ENCODE assay signal across 23 cellular contexts in genomic region chr14:99522025-99522401, GRCh38. TPM values are rescaled to one million over a fixed set of nuclear protein-coding genes. Genes with fewer than 3 reads are reported as not detected.
A peak's percentile ranks its signal among the peaks of the same experiment; 100 is the strongest.
DNase-seq lines count a peak whose midpoint lies in the region; ATAC-seq and TF ChIP-seq lines count a peak whose summit lies in the region.
"Had no signal": no experiment of that assay in that cellular context is flagged by ENCODE, and none has a peak within 500 bp of the region (broad histone marks: within the 10 kb centered on the region; RNA-seq: fewer than 3 reads in every experiment).

No MANE protein-coding gene starts in this region.

- no peaks in the 10 kb centered on the region for H3K27me3 ChIP-seq in right lobe of liver
- no peaks in the 10 kb centered on the region for H3K27me3 ChIP-seq in sigmoid colon
- H3K27me3 ChIP-seq: upper lobe of left lung had no signal

- CTCF ChIA-PET in WTC11 (lab: Charles Lee) = interaction anchor here (0.8 to 2.5 kb wide), 4 partner anchors 9 to 106 kb away, joined by 3 to 7 read pairs (median 3); no protein-coding TSS in a partner anchor

- DNase-seq in HFFc6 (no peak), WTC11 (ENCODE audit: low spot score) (peak; percentile 9), right lobe of liver (peak in 2 of 3 donors; percentile 16 to 45), sigmoid colon (peak; percentile 61)
- no peak for DNase-seq in NK-92 treated with Interleukin-12 subunit alpha and Interleukin-12 subunit beta, amount 100 ng/mL, for 24 hours (lab: John Stamatoyannopoulos, UW)
- no peak for DNase-seq in effector CD8-positive, alpha-beta T cell (lab: John Stamatoyannopoulos, UW)
- DNase-seq: activated CD4-positive, alpha-beta T cell treated with anti-CD3 and anti-CD28 coated beads for 36 hours; activated naive CD8-positive, alpha-beta T cell treated with anti-CD3 and anti-CD28 coated beads for 36 hours; H7; Karpas-422; mammary epithelial cell; NCI-H1048; NCI-H2029 treated with DMSO at 0.1 percent for 48 hours; RPMI8226; stimulated activated CD4-positive, alpha-beta T cell treated with anti-CD3 and anti-CD28 coated beads, Interleukin-4, amount 100 ng/mL, for 24 hours; upper lobe of left lung had no signal

- POLR2A ChIA-PET in WTC11 (lab: Charles Lee) = no interaction called here

- H3K4me1 ChIP-seq in right lobe of liver (peaks cover 0 to 3% (median 0%) of the 10 kb centered on the region in 4 donors), sigmoid colon (peaks cover 0 to 77% (median 72%) of the 10 kb centered on the region in 4 donors)

- H3K4me3 Mint-ChIP-seq in HFFc6 (no peak overlapping the region), WTC11 (no peak overlapping the region)
- H3K4me3 Mint-ChIP-seq: activated CD4-positive, alpha-beta T cell treated with anti-CD3 and anti-CD28 coated beads for 36 hours; activated naive CD8-positive, alpha-beta T cell treated with anti-CD3 and anti-CD28 coated beads for 36 hours; activated T-helper 17 cell treated with anti-CD3 and anti-CD28 coated beads, Interleukin-2, amount 50 U/mL, for 72 hours; stimulated activated naive CD8-positive, alpha-beta T cell treated with anti-CD3 and anti-CD28 coated beads, Interleukin-15, Interleukin-2, amounts not matched to agents 100 ng/mL and 50 ng/mL, for 24 hours had no signal

- TF ChIP-seq CTCF in HFFc6 (IDR thresholded peaks at IDR 0.05) = no peak
- TF ChIP-seq CTCF in WTC11 (IDR thresholded peaks at IDR 0.05) = no peak
- no peak for TF ChIP-seq CTCF in right lobe of liver (IDR thresholded peaks at IDR 0.05)
- no peak for TF ChIP-seq CTCF in sigmoid colon (IDR thresholded peaks at IDR 0.05)

- ATAC-seq in WTC11 (no peak), right lobe of liver (no peak), GM19463 (IDR thresholded peaks at IDR 0.05; ENCODE audit: unreplicated experiment) (no peak), HG02852 (IDR thresholded peaks at IDR 0.05; ENCODE audit: unreplicated experiment) (no peak)
- ATAC-seq: activated CD4-positive, alpha-beta T cell treated with anti-CD3 and anti-CD28 coated beads for 36 hours; activated T-helper 17 cell treated with anti-CD3 and anti-CD28 coated beads, Interleukin-2, amount 50 U/mL, for 72 hours; GM12878 had no signal

- TF ChIP-seq POLR2A in right lobe of liver (IDR thresholded peaks at IDR 0.05) = no peak
- TF ChIP-seq POLR2A in sigmoid colon (IDR thresholded peaks at IDR 0.05) = no peak

- no peaks in the 10 kb centered on the region for H3K9me3 Mint-ChIP-seq in HFFc6
- H3K9me3 Mint-ChIP-seq in WTC11 = no peaks in the 10 kb centered on the region
- H3K9me3 Mint-ChIP-seq: activated naive CD8-positive, alpha-beta T cell treated with anti-CD3 and anti-CD28 coated beads for 36 hours; activated T-helper 17 cell treated with anti-CD3 and anti-CD28 coated beads, Interleukin-2, amount 50 U/mL, for 72 hours; stimulated activated naive CD8-positive, alpha-beta T cell treated with anti-CD3 and anti-CD28 coated beads, Interleukin-15, Interleukin-2, amounts not matched to agents 100 ng/mL and 50 ng/mL, for 24 hours had no signal

- intact Hi-C loops in right lobe of liver (cut with DNase I) (no loop called here), sigmoid colon (cut with DNase I) (loop anchor here (5.0 kb wide), 1 partner anchor 40 kb away; no protein-coding TSS in a partner anchor)

- H3K9me3 ChIP-seq in right lobe of liver = no peaks in the 10 kb centered on the region
- no peaks in the 10 kb centered on the region for H3K9me3 ChIP-seq in sigmoid colon
- H3K9me3 ChIP-seq: upper lobe of left lung had no signal

- H3K4me1 Mint-ChIP-seq in HFFc6 (ENCODE audit: low read depth) (peaks cover 37% of the 10 kb centered on the region), WTC11 (peaks cover 38% of the 10 kb centered on the region)

- 92% methylated on average over 4 of the region's 18 CpGs for WGBS in right lobe of liver (ENCODE audit: insufficient coverage, low coverage, low lambda C conversion rate, missing lambda C conversion rate)
- WGBS in sigmoid colon, 2 donors = 83 to 93% methylated on average over 18 of the region's 18 CpGs

- H3K4me3 ChIP-seq in right lobe of liver (no peak overlapping the region), sigmoid colon (no peak overlapping the region)
- H3K4me3 ChIP-seq: GM12878, skin epidermis, upper lobe of left lung had no signal

- H3K27ac Mint-ChIP-seq in HFFc6 = peak overlapping the region; percentile 73
- H3K27ac Mint-ChIP-seq in WTC11 = peak overlapping the region; percentile 65; the same call in 1 of the 2 replicates
- H3K27ac Mint-ChIP-seq: activated CD4-positive, alpha-beta T cell treated with anti-CD3 and anti-CD28 coated beads for 36 hours; activated naive CD8-positive, alpha-beta T cell treated with anti-CD3 and anti-CD28 coated beads for 36 hours; activated T-helper 17 cell treated with anti-CD3 and anti-CD28 coated beads, Interleukin-2, amount 50 U/mL, for 72 hours; stimulated activated naive CD8-positive, alpha-beta T cell treated with anti-CD3 and anti-CD28 coated beads, Interleukin-15, Interleukin-2, amounts not matched to agents 100 ng/mL and 50 ng/mL, for 24 hours had no signal

- H3K27ac ChIP-seq in right lobe of liver = no peak overlapping the region
- peak overlapping the region; percentile 82 to 90 (median 84) for H3K27ac ChIP-seq in sigmoid colon
- H3K27ac ChIP-seq: parathyroid adenoma, skin epidermis, upper lobe of left lung had no signal

- no peaks in the 10 kb centered on the region for H3K36me3 ChIP-seq in right lobe of liver
- H3K36me3 ChIP-seq in sigmoid colon = no peaks in the 10 kb centered on the region
- H3K36me3 ChIP-seq: upper lobe of left lung had no signal

- peaks cover 5% of the 10 kb centered on the region; the same call in 1 of the 2 replicates for H3K36me3 Mint-ChIP-seq in HFFc6 (ENCODE audit: low read depth)
- H3K36me3 Mint-ChIP-seq in WTC11 = no peaks in the 10 kb centered on the region
- H3K36me3 Mint-ChIP-seq: activated naive CD8-positive, alpha-beta T cell treated with anti-CD3 and anti-CD28 coated beads for 36 hours had no signal

- H3K27me3 Mint-ChIP-seq in HFFc6 (ENCODE audit: insufficient read depth) = no peaks in the 10 kb centered on the region; the same call in 1 of the 2 replicates
- no peaks in the 10 kb centered on the region for H3K27me3 Mint-ChIP-seq in WTC11 (ENCODE audit: low read depth)
- H3K27me3 Mint-ChIP-seq: activated CD4-positive, alpha-beta T cell treated with anti-CD3 and anti-CD28 coated beads for 36 hours; activated naive CD8-positive, alpha-beta T cell treated with anti-CD3 and anti-CD28 coated beads for 36 hours; activated T-helper 17 cell treated with anti-CD3 and anti-CD28 coated beads, Interleukin-2, amount 50 U/mL, for 72 hours; stimulated activated naive CD8-positive, alpha-beta T cell treated with anti-CD3 and anti-CD28 coated beads, Interleukin-15, Interleukin-2, amounts not matched to agents 100 ng/mL and 50 ng/mL, for 24 hours had no signal

- TF ChIP-seq EP300 in sigmoid colon (IDR thresholded peaks at IDR 0.05) = no peak

TF ChIP-seq in WTC11, 78 proteins besides CTCF, POLR2A, EP300 and RAD21 (continues in another document):
- TF ChIP-seq AFF4 (CRISPR knock-in tag; IDR thresholded peaks at IDR 0.05; ENCODE audit: borderline replicate concordance) (no peak), USF2 (CRISPR knock-in tag; IDR thresholded peaks at IDR 0.05) (no peak), ZNF416 (CRISPR knock-in tag; IDR thresholded peaks at IDR 0.05) (no peak), GRHL2 (CRISPR knock-in tag; IDR thresholded peaks at IDR 0.05; ENCODE audit: insufficient replicate concordance, severe bottlenecking) (no peak)

RNA-seq across cellular contexts. Expression of gene CCNK, which starts 40.8 kb away (rescaled TPM):
- total RNA-seq in HFFc6 (2021; fragmentation: NEBNext Ultra II Directional; extraction: Animal tissue kit (Norgen Biotek cat#: 25700)) = 10 to 100 TPM; 74.9 to 93.1 (median 86.4) TPM
- total RNA-seq in WTC11 (2021) (70.1 to 84.7 TPM (median 70.3 TPM) in 3 replicates), right lobe of liver (10 to 100 TPM; 11.8 to 23.4 (median 15.4) TPM), sigmoid colon (10 to 100 TPM; 13.2 to 20.5 (median 18.4) TPM)
- 10 to 100 TPM; 14.4 to 25.9 (median 17.6) TPM for polyA plus RNA-seq in sigmoid colon

RNA-seq across cellular contexts. Expression of gene SETD3, which starts 41.4 kb away (rescaled TPM):
- 10 to 100 TPM; 42.1 to 53.9 (median 47.0) TPM for total RNA-seq in HFFc6 (2021; fragmentation: NEBNext Ultra II Directional; extraction: Animal tissue kit (Norgen Biotek cat#: 25700))
- total RNA-seq in WTC11 (2021) = 46.9 to 53.1 TPM (median 49.3 TPM) in 3 replicates
- total RNA-seq in right lobe of liver = 10 to 100 TPM; 24.7 to 42.0 (median 28.8) TPM
- total RNA-seq in sigmoid colon = 100 to 1,000 TPM; 130 to 164 (median 152) TPM
- polyA plus RNA-seq in sigmoid colon = 10 to 100 TPM; 34.6 to 54.7 (median 53.6) TPM

Comparison
In these comparisons a context has a peak if more than half of its experiments do, and no peak if none do; other contexts are left out.
1. DNase-seq: peak in WTC11 (single experiment), right lobe of liver (2 of 3) and sigmoid colon (single experiment); none in HFFc6 (single experiment), NK-92 treated with Interleukin-12 subunit alpha and Interleukin-12 subunit beta, amount 100 ng/mL, for 24 hours (single experiment) and effector CD8-positive, alpha-beta T cell (single experiment).
2. H3K27ac ChIP-seq: peak in sigmoid colon (4 of 4); none in right lobe of liver (0 of 3).